ENCODE assay signal across 11 cellular contexts in genomic region chr2:224764565-224765236, GRCh38. TPM values are rescaled to one million over a fixed set of nuclear protein-coding genes. Genes with fewer than 3 reads are reported as not detected.
DNase-seq lines count a peak whose midpoint lies in the region; ATAC-seq, FAIRE-seq and TF ChIP-seq lines count a peak whose summit lies in the region.
"Had no signal": no experiment of that assay in that cellular context is flagged by ENCODE, and none has a peak within 500 bp of the region (broad histone marks: within the 10 kb centered on the region; RNA-seq: fewer than 3 reads in every experiment).

No MANE protein-coding gene starts in this region.

- H3K27ac ChIP-seq in GM12878 (ENCODE audit: control insufficient read depth, insufficient read depth): peak overlapping the region; percentile 44; the same call in 1 of the 2 replicates
- H3K27ac ChIP-seq: coronary artery, gastrocnemius medialis, thoracic aorta had no signal

- TF ChIP-seq POLR2A in GM12878 (IDR thresholded peaks at IDR 0.05; ENCODE audit: low read depth, low read length): no peak

- no peak for TF ChIP-seq EP300 in GM12878 (IDR thresholded peaks at IDR 0.05; ENCODE audit: borderline replicate concordance in 1 of 2, control insufficient read depth in 1 of 2, low read depth in 2 of 2, low read length in 2 of 2)

- in situ Hi-C loops in GM12878 (cut with MboI): no loop called here

- peak; percentile 57 for ATAC-seq in GM18519 (IDR thresholded peaks at IDR 0.05; ENCODE audit: low FRiP score, unreplicated experiment)
- ATAC-seq in GM21381 (IDR thresholded peaks at IDR 0.05; ENCODE audit: unreplicated experiment): peak; percentile 65
- peak; percentile 74 for ATAC-seq in HG03342 (IDR thresholded peaks at IDR 0.05; ENCODE audit: unreplicated experiment)
- ATAC-seq in GM12878: peak; percentile 69
- ATAC-seq: gastrocnemius medialis had no signal

- intact Hi-C loops in GM12878 (cut with micrococcal nuclease; ENCODE audit: unreplicated experiment): no loop called here

- RAD21 ChIA-PET in GM12878 (lab: Charles Lee; ENCODE audit: unreplicated experiment): no interaction called here

- no peak overlapping the region for H3K4me3 ChIP-seq in GM12878
- H3K4me3 ChIP-seq: coronary artery, gastrocnemius medialis, thoracic aorta had no signal

- 37% methylated on average over 2 of the region's 2 CpGs for WGBS in GM12878 (ENCODE audit: insufficient coverage, insufficient replicate concordance, low lambda C conversion rate, missing lambda C conversion rate)

- no peak for TF ChIP-seq CTCF in GM12878 (IDR thresholded peaks at IDR 0.05 in 2 of 3, conservative IDR thresholded peaks at IDR 0.05 in 1 of 3; ENCODE audit: control insufficient read depth in 2 of 3, extremely low read depth in 1 of 3, insufficient read depth in 1 of 3, low read depth in 3 of 3, low read length in 3 of 3)

- SMC1A ChIA-PET in GM12878 (lab: Charles Lee; ENCODE audit: uncharacterized antibody, unreplicated experiment): interaction anchor here (1.1 to 1.9 kb wide), 5 partner anchors 11 to 113 kb away, joined by 3 to 8 read pairs (median 5); no protein-coding TSS in a partner anchor

- H3K9ac ChIP-seq in GM12878 (ENCODE audit: control insufficient read depth, insufficient read depth, low read length): no peak overlapping the region

- DNase-seq in GM12878 (ENCODE audit: low read depth, low spot score) (peak; percentile 15), putamen (ENCODE audit: low spot score) (no peak), NCI-H1048 (lab: John Stamatoyannopoulos, UW) (no peak), hepatic stellate cell (ENCODE audit: low spot score) (no peak), RKO (ENCODE audit: low spot score) (no peak)
- DNase-seq: gastrocnemius medialis had no signal

- H4K20me1 ChIP-seq in GM12878 (ENCODE audit: control insufficient read depth, insufficient read depth): no peaks in the 10 kb centered on the region

- 0 out of 2 replicates have a peak overlapping the region, but pooled peaks have one; percentile 25 for H3K4me2 ChIP-seq in GM12878 (ENCODE audit: control insufficient read depth, insufficient read depth)

- H3K4me1 ChIP-seq in GM12878 (ENCODE audit: control insufficient read depth, insufficient read depth, low read length): peaks cover 13% of the 10 kb centered on the region
- H3K4me1 ChIP-seq: gastrocnemius medialis had no signal

- H2AFZ ChIP-seq in GM12878 (ENCODE audit: control insufficient read depth, low read depth, low read length): no peak overlapping the region; the same call in 1 of the 2 replicates

- no peaks in the 10 kb centered on the region for H3K27me3 ChIP-seq in GM12878 (replicated peaks in 1 of 2; ENCODE audit: control insufficient read depth in 2 of 2, insufficient read depth in 2 of 2, low read length in 1 of 2)
- H3K27me3 ChIP-seq: gastrocnemius medialis had no signal

- no peak for TF ChIP-seq RAD21 in GM12878 (IDR thresholded peaks at IDR 0.05; ENCODE audit: insufficient read depth, low read depth, low read length)

- peaks cover 11 to 46% of the 10 kb centered on the region in 2 experiments for H3K36me3 ChIP-seq in GM12878 (ENCODE audit: control insufficient read depth in 2 of 2, insufficient read depth in 2 of 2, low read length in 1 of 2)
- H3K36me3 ChIP-seq: gastrocnemius medialis had no signal

- FAIRE-seq in GM12878 (lab: Jason Lieb, UNC): peak; percentile 13

- BruUV-seq in GM12878 (replicated peaks; lab: Mats Ljungman, UMichigan): no TSS peak

- POLR2A ChIA-PET in GM12878 (lab: Charles Lee): no interaction called here

- CTCF ChIA-PET in GM12878 (lab: Yijun Ruan, JAX): interaction anchor here (0.8 to 2.0 kb wide), 4 partner anchors 13 to 771 kb away, joined by 3 to 5 read pairs (median 4); no protein-coding TSS in a partner anchor

- H3K79me2 ChIP-seq in GM12878 (ENCODE audit: control insufficient read depth, insufficient read depth, low read length): no peaks in the 10 kb centered on the region

- H3K9me3 ChIP-seq in GM12878 (replicated peaks; ENCODE audit: control insufficient read depth, insufficient read depth, low read length): peaks cover 2% of the 10 kb centered on the region; the same call in 2 of the 3 replicates
- H3K9me3 ChIP-seq: gastrocnemius medialis, thoracic aorta had no signal

TF ChIP-seq in GM12878, 131 proteins besides CTCF, POLR2A, EP300 and RAD21:
- TF ChIP-seq ESRRA (IDR thresholded peaks at IDR 0.05; ENCODE audit: low read length) (no peak), KLF5 (IDR thresholded peaks at IDR 0.05; ENCODE audit: partially characterized antibody) (no peak), POLR2AphosphoS5 (IDR thresholded peaks at IDR 0.05; ENCODE audit: low read length) (0 out of 2 replicates have a peak, but pooled peaks have one; percentile 4), BCL11A (IDR thresholded peaks at IDR 0.05; ENCODE audit: low read depth, low read length) (no peak)
TF ChIP-seq in GM12878: peak in this region for 1.

RNA-seq across cellular contexts. Expression of gene CCDC195, which starts 48.5 kb away (rescaled TPM):
- total RNA-seq in GM12878 (2013; cell fraction: nucleolus; rRNA removed): not detected in 2 replicates
- total RNA-seq in GM12878 (2014; rRNA removed): not detected in 2 replicates
- total RNA-seq in GM12878 (2014; rRNA removed; fragmentation: Illumina TruSeq; extraction: Trizol): not detected in 2 replicates
- not detected in 2 replicates for total RNA-seq in GM12878 (2021)
- not detected for polyA plus RNA-seq in GM12878 (2011; ENCODE audit: low read depth)
- 0.16 TPM in 1 of 2 replicates, not detected in the other for polyA plus RNA-seq in GM12878 (2011; rRNA removed)
- polyA plus RNA-seq in GM12878 (2011; cell fraction: cytosol; rRNA removed): not detected in 2 replicates
- polyA plus RNA-seq in GM12878 (2011; cell fraction: nucleus; rRNA removed): not detected in 2 replicates
- not detected in 2 replicates for polyA plus RNA-seq in GM12878 (2012)
- polyA plus RNA-seq in GM12878 (2014; fragmentation: Illumina TruSeq; extraction: Trizol): not detected in 2 replicates
- not detected for polyA plus RNA-seq in GM12878 (2014; fragmentation: Nextera tagmentation; extraction: Ambion mirVana)
- not detected in 2 replicates for polyA plus RNA-seq in GM12878 (2014; rRNA removed)
- polyA plus RNA-seq in GM12878 (2016; fragmentation: Nextera tagmentation; extraction: Ambion mirVana): not detected
- not detected in 2 replicates for polyA minus RNA-seq in GM12878 (2011; rRNA and poly(A)+ RNA removed)
- polyA minus RNA-seq in GM12878 (2011; cell fraction: cytosol; rRNA and poly(A)+ RNA removed): not detected in 2 replicates
- not detected in 2 replicates for polyA minus RNA-seq in GM12878 (2011; cell fraction: nucleus; rRNA and poly(A)+ RNA removed)
- total RNA-seq: gastrocnemius medialis, thoracic aorta had no signal
